Comparison of ENCODE assay signal across 21 cellular contexts in genomic region chr1:40105028-40105427, GRCh38.
"Had no signal": no experiment of that assay in that cellular context is flagged by ENCODE, and none has a peak within 500 bp of the region (broad histone marks: within the 10 kb centered on the region; RNA-seq: fewer than 3 reads in every experiment).

No MANE protein-coding gene starts in this region.

- ATAC-seq: HepG2, Panc1, PC-3 had no signal

- DNase-seq: IMR-90, Karpas-422, KG1, MG63, NCI-H1092, NCI-H1105 treated with DMSO at 0.1 percent for 48 hours, NCI-H1417 treated with DMSO at 0.1 percent for 48 hours, NCI-H146, NCI-H1694 treated with DMSO at 0.1 percent for 48 hours, NCI-H1930, NCI-H2081, NCI-H2107, NCI-H2227 treated with DMSO at 0.1 percent for 48 hours, NCI-H524 treated with DMSO at 0.1 percent for 48 hours, NCI-H69, NCI-H774, PC-3, SHP77, SK-N-SH had no signal

- FAIRE-seq: HepG2 had no signal
